ENCODE assay signal across 1 cellular context in the genomic region with DNA sequence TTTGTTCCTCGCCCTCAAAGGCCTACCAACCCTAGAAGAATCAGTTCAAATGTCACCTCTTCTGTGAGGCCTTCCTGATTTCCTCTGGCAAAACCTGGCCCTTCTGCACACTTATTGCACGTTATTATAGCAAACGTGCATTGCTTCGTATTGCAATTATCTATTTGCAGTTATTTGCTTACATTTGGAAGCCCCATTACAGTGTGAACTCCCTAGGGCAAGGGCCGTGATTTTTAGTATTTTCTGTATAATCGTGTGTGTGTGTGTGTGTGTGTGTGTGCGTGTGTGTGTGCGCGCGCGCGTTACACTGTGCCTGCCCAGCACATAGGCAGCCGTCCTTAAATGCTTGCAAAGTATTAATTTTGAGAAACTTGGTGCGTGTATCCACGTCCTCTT.
A peak's percentile ranks its signal among the peaks of the same experiment; 100 is the strongest.
TF ChIP-seq lines count a peak whose summit lies in the region.

No MANE protein-coding gene starts in this region.

TF ChIP-seq in HEK293, 187 proteins besides CTCF, POLR2A, EP300 and RAD21 (continued from another document and continues in another):
- no peak for TF ChIP-seq ZBTB6 (tag by site-specific recombination; IDR thresholded peaks at IDR 0.05)
- no peak for TF ChIP-seq ZNF654 (tag by site-specific recombination; IDR thresholded peaks at IDR 0.05; ENCODE audit: low read depth)
- TF ChIP-seq ZBTB7A (tag by site-specific recombination; IDR thresholded peaks at IDR 0.05; ENCODE audit: low read depth): no peak
- TF ChIP-seq MZF1 (tag by site-specific recombination; IDR thresholded peaks at IDR 0.05; ENCODE audit: borderline replicate concordance): no peak
- no peak for TF ChIP-seq ZNF140 (tag by site-specific recombination; IDR thresholded peaks at IDR 0.05)
- TF ChIP-seq, protein P1, sequence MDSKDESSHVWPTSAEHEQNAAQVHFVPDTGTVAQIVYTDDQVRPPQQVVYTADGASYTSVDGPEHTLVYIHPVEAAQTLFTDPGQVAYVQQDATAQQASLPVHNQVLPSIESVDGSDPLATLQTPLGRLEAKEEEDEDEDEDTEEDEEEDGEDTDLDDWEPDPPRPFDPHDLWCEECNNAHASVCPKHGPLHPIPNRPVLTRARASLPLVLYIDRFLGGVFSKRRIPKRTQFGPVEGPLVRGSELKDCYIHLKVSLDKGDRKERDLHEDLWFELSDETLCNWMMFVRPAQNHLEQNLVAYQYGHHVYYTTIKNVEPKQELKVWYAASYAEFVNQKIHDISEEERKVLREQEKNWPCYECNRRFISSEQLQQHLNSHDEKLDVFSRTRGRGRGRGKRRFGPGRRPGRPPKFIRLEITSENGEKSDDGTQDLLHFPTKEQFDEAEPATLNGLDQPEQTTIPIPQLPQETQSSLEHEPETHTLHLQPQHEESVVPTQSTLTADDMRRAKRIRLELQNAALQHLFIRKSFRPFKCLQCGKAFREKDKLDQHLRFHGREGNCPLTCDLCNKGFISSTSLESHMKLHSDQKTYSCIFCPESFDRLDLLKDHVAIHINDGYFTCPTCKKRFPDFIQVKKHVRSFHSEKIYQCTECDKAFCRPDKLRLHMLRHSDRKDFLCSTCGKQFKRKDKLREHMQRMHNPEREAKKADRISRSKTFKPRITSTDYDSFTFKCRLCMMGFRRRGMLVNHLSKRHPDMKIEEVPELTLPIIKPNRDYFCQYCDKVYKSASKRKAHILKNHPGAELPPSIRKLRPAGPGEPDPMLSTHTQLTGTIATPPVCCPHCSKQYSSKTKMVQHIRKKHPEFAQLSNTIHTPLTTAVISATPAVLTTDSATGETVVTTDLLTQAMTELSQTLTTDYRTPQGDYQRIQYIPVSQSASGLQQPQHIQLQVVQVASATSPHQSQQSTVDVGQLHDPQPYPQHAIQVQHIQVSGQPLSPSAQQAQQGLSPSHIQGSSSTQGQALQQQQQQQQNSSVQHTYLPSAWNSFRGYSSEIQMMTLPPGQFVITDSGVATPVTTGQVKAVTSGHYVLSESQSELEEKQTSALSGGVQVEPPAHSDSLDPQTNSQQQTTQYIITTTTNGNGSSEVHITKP (tag by site-specific recombination; IDR thresholded peaks at IDR 0.05): no peak
- TF ChIP-seq ZNF2 (tag by site-specific recombination; IDR thresholded peaks at IDR 0.05): 0 out of 2 replicates have a peak, but pooled peaks have one; percentile 37
- TF ChIP-seq, protein P2, sequence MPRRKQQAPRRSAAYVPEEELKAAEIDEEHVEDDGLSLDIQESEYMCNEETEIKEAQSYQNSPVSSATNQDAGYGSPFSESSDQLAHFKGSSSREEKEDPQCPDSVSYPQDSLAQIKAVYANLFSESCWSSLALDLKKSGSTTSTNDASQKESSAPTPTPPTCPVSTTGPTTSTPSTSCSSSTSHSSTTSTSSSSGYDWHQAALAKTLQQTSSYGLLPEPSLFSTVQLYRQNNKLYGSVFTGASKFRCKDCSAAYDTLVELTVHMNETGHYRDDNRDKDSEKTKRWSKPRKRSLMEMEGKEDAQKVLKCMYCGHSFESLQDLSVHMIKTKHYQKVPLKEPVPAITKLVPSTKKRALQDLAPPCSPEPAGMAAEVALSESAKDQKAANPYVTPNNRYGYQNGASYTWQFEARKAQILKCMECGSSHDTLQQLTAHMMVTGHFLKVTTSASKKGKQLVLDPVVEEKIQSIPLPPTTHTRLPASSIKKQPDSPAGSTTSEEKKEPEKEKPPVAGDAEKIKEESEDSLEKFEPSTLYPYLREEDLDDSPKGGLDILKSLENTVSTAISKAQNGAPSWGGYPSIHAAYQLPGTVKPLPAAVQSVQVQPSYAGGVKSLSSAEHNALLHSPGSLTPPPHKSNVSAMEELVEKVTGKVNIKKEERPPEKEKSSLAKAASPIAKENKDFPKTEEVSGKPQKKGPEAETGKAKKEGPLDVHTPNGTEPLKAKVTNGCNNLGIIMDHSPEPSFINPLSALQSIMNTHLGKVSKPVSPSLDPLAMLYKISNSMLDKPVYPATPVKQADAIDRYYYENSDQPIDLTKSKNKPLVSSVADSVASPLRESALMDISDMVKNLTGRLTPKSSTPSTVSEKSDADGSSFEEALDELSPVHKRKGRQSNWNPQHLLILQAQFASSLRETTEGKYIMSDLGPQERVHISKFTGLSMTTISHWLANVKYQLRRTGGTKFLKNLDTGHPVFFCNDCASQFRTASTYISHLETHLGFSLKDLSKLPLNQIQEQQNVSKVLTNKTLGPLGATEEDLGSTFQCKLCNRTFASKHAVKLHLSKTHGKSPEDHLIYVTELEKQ (tag by site-specific recombination; IDR thresholded peaks at IDR 0.05; ENCODE audit: borderline replicate concordance): no peak
- no peak for TF ChIP-seq REPIN1 (tag by site-specific recombination; IDR thresholded peaks at IDR 0.05; ENCODE audit: low read depth)
- TF ChIP-seq HOXC10 (CRISPR knock-in tag; IDR thresholded peaks at IDR 0.05): no peak
- no peak for TF ChIP-seq ZNF175 (tag by site-specific recombination; IDR thresholded peaks at IDR 0.05)
- no peak for TF ChIP-seq ZNF146 (tag by site-specific recombination; IDR thresholded peaks at IDR 0.05)
- no peak for TF ChIP-seq ZSCAN16 (tag by site-specific recombination; IDR thresholded peaks at IDR 0.05)
- TF ChIP-seq ZNF664 (tag by site-specific recombination; IDR thresholded peaks at IDR 0.05): no peak
- no peak for TF ChIP-seq ZNF548 (tag by site-specific recombination; IDR thresholded peaks at IDR 0.05)
- no peak for TF ChIP-seq ZNF391 (tag by site-specific recombination; IDR thresholded peaks at IDR 0.05; ENCODE audit: borderline replicate concordance, low read depth)
- 0 out of 2 replicates have a peak, but pooled peaks have one; percentile 7 for TF ChIP-seq ZNF629 (tag by site-specific recombination; IDR thresholded peaks at IDR 0.05)
- no peak for TF ChIP-seq ZNF843 (tag by site-specific recombination; IDR thresholded peaks at IDR 0.05)
- TF ChIP-seq YY2 (tag by site-specific recombination; IDR thresholded peaks at IDR 0.05): no peak
- TF ChIP-seq SP3 (tag by site-specific recombination; IDR thresholded peaks at IDR 0.05): no peak
- TF ChIP-seq ZNF670 (tag by site-specific recombination; IDR thresholded peaks at IDR 0.05; ENCODE audit: low read depth): no peak
- no peak for TF ChIP-seq TCF7L2 (IDR thresholded peaks at IDR 0.05; ENCODE audit: borderline replicate concordance, low read depth, low read length)
- TF ChIP-seq WT1 (tag by site-specific recombination; IDR thresholded peaks at IDR 0.05): no peak
- TF ChIP-seq ZSCAN23 (tag by site-specific recombination; IDR thresholded peaks at IDR 0.05): no peak
- TF ChIP-seq, protein P3, sequence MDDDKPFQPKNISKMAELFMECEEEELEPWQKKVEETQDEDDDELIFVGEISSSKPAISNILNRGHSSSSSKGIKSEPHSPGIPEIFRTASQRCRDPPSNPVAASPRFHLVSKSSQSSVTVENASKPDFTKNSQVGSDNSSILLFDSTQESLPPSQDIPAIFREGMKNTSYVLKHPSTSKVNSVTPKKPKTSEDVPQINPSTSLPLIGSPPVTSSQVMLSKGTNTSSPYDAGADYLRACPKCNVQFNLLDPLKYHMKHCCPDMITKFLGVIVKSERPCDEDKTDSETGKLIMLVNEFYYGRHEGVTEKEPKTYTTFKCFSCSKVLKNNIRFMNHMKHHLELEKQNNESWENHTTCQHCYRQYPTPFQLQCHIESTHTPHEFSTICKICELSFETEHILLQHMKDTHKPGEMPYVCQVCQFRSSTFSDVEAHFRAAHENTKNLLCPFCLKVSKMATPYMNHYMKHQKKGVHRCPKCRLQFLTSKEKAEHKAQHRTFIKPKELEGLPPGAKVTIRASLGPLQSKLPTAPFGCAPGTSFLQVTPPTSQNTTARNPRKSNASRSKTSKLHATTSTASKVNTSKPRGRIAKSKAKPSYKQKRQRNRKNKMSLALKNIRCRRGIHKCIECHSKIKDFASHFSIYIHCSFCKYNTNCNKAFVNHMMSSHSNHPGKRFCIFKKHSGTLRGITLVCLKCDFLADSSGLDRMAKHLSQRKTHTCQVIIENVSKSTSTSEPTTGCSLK (tag by site-specific recombination; IDR thresholded peaks at IDR 0.05): no peak
- TF ChIP-seq, protein P4, sequence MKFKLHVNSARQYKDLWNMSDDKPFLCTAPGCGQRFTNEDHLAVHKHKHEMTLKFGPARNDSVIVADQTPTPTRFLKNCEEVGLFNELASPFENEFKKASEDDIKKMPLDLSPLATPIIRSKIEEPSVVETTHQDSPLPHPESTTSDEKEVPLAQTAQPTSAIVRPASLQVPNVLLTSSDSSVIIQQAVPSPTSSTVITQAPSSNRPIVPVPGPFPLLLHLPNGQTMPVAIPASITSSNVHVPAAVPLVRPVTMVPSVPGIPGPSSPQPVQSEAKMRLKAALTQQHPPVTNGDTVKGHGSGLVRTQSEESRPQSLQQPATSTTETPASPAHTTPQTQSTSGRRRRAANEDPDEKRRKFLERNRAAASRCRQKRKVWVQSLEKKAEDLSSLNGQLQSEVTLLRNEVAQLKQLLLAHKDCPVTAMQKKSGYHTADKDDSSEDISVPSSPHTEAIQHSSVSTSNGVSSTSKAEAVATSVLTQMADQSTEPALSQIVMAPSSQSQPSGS (tag by site-specific recombination; IDR thresholded peaks at IDR 0.05; ENCODE audit: low read depth): no peak
- TF ChIP-seq, protein P5, sequence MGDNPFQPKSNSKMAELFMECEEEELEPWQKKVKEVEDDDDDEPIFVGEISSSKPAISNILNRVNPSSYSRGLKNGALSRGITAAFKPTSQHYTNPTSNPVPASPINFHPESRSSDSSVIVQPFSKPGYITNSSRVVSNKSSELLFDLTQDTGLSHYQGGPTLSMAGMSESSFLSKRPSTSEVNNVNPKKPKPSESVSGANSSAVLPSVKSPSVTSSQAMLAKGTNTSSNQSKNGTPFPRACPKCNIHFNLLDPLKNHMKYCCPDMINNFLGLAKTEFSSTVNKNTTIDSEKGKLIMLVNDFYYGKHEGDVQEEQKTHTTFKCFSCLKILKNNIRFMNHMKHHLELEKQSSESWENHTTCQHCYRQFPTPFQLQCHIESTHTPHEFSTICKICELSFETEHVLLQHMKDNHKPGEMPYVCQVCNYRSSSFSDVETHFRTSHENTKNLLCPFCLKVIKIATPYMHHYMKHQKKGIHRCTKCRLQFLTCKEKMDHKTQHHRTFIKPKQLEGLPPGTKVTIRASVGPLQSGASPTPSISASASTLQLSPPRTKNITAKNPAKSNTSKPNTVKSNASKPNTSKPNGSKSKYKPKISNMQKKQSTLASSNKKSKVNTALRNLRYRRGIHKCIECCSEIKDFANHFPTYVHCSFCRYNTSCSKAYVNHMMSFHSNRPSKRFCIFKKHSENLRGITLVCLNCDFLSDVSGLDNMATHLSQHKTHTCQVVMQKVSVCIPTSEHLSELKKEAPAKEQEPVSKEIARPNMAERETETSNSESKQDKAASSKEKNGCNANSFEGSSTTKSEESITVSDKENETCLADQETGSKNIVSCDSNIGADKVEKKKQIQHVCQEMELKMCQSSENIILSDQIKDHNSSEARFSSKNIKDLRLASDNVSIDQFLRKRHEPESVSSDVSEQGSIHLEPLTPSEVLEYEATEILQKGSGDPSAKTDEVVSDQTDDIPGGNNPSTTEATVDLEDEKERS (tag by site-specific recombination; IDR thresholded peaks at IDR 0.05): no peak
- TF ChIP-seq ZNF398 (tag by site-specific recombination; IDR thresholded peaks at IDR 0.05): 0 out of 2 replicates have a peak, but pooled peaks have one; percentile 8
- TF ChIP-seq ZNF560 (tag by site-specific recombination; IDR thresholded peaks at IDR 0.05; ENCODE audit: borderline replicate concordance): no peak
- no peak for TF ChIP-seq ZNF350 (tag by site-specific recombination; IDR thresholded peaks at IDR 0.05)
- TF ChIP-seq ZNF621 (tag by site-specific recombination; IDR thresholded peaks at IDR 0.05): no peak
- TF ChIP-seq ZNF302 (tag by site-specific recombination; IDR thresholded peaks at IDR 0.05; ENCODE audit: low read depth): no peak
- TF ChIP-seq ZNF114 (tag by site-specific recombination; IDR thresholded peaks at IDR 0.05): no peak
- peak; percentile 28; the same call in 1 of the 2 replicates for TF ChIP-seq ZXDB (tag by site-specific recombination; IDR thresholded peaks at IDR 0.05)
- no peak for TF ChIP-seq FEZF1 (tag by site-specific recombination; IDR thresholded peaks at IDR 0.05)
- TF ChIP-seq ZNF76 (tag by site-specific recombination; IDR thresholded peaks at IDR 0.05; ENCODE audit: borderline replicate concordance, low read depth): no peak
- no peak for TF ChIP-seq ZNF239 (tag by site-specific recombination; IDR thresholded peaks at IDR 0.05)
- no peak for TF ChIP-seq ZNF184 (tag by site-specific recombination; IDR thresholded peaks at IDR 0.05)
- no peak for TF ChIP-seq KLF1 (tag by site-specific recombination; IDR thresholded peaks at IDR 0.05)
- TF ChIP-seq, protein P6, sequence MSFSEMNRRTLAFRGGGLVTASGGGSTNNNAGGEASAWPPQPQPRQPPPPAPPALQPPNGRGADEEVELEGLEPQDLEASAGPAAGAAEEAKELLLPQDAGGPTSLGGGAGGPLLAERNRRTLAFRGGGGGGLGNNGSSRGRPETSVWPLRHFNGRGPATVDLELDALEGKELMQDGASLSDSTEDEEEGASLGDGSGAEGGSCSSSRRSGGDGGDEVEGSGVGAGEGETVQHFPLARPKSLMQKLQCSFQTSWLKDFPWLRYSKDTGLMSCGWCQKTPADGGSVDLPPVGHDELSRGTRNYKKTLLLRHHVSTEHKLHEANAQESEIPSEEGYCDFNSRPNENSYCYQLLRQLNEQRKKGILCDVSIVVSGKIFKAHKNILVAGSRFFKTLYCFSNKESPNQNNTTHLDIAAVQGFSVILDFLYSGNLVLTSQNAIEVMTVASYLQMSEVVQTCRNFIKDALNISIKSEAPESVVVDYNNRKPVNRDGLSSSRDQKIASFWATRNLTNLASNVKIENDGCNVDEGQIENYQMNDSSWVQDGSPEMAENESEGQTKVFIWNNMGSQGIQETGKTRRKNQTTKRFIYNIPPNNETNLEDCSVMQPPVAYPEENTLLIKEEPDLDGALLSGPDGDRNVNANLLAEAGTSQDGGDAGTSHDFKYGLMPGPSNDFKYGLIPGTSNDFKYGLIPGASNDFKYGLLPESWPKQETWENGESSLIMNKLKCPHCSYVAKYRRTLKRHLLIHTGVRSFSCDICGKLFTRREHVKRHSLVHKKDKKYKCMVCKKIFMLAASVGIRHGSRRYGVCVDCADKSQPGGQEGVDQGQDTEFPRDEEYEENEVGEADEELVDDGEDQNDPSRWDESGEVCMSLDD (tag by site-specific recombination; IDR thresholded peaks at IDR 0.05): no peak
- TF ChIP-seq ZNF133 (tag by site-specific recombination; IDR thresholded peaks at IDR 0.05): no peak
